Comparison of ENCODE assay signal across 13 cellular contexts in genomic region chrX:69505772-69506616, GRCh38. TPM values are rescaled to one million over a fixed set of nuclear protein-coding genes. Genes with fewer than 3 reads are reported as not detected.
DNase-seq lines count a peak whose midpoint lies in the region; ATAC-seq and TF ChIP-seq lines count a peak whose summit lies in the region.
"Had no signal": no experiment of that assay in that cellular context is flagged by ENCODE, and none has a peak within 500 bp of the region (broad histone marks: within the 10 kb centered on the region; RNA-seq: fewer than 3 reads in every experiment).

No MANE protein-coding gene starts in this region.

- H3K27ac Mint-ChIP-seq in Caco-2 (ENCODE audit: unreplicated experiment): no peak overlapping the region
- H3K27ac Mint-ChIP-seq in endothelial cell (ENCODE audit: unreplicated experiment): no peak overlapping the region
- no peak overlapping the region for H3K27ac Mint-ChIP-seq in naive thymus-derived CD8-positive, alpha-beta T cell
- H3K27ac Mint-ChIP-seq: natural killer cell treated with Interleukin-12 subunit alpha and Interleukin-12 subunit beta and Interleukin-15 and Interleukin-18, amount 100 ng/mL, for 72 hours had no signal

- CTCF ChIA-PET in Caco-2 (lab: Charles Lee): no interaction called here

- H3K36me3 Mint-ChIP-seq in Caco-2 (ENCODE audit: insufficient read depth, unreplicated experiment): no peaks in the 10 kb centered on the region
- H3K36me3 Mint-ChIP-seq in endothelial cell (ENCODE audit: low read depth, unreplicated experiment): no peaks in the 10 kb centered on the region
- no peaks in the 10 kb centered on the region for H3K36me3 Mint-ChIP-seq in naive thymus-derived CD8-positive, alpha-beta T cell
- H3K36me3 Mint-ChIP-seq: natural killer cell treated with Interleukin-12 subunit alpha and Interleukin-12 subunit beta and Interleukin-15 and Interleukin-18, amount 100 ng/mL, for 72 hours had no signal

- H3K27me3 Mint-ChIP-seq in Caco-2 (ENCODE audit: insufficient read depth, unreplicated experiment): no peaks in the 10 kb centered on the region
- peaks cover 6% of the 10 kb centered on the region for H3K27me3 Mint-ChIP-seq in endothelial cell (ENCODE audit: unreplicated experiment)
- H3K27me3 Mint-ChIP-seq in naive thymus-derived CD8-positive, alpha-beta T cell: peaks cover 4 to 33% (median 16%) of the 10 kb centered on the region in 5 donors

- POLR2A ChIA-PET in Caco-2 (lab: Charles Lee): no interaction called here
- POLR2A ChIA-PET in naive thymus-derived CD8-positive, alpha-beta T cell (lab: Charles Lee): no interaction called here

- no peaks in the 10 kb centered on the region for H3K36me3 ChIP-seq in Caco-2 (ENCODE audit: control insufficient read depth, insufficient read depth, low read length)

- H3K4me3 Mint-ChIP-seq in Caco-2 (ENCODE audit: unreplicated experiment): peak overlapping the region; percentile 61
- peak overlapping the region; percentile 87 for H3K4me3 Mint-ChIP-seq in endothelial cell (ENCODE audit: unreplicated experiment)
- peak overlapping the region in 9 of 10 donors; percentile 20 to 72 (median 60) for H3K4me3 Mint-ChIP-seq in naive thymus-derived CD8-positive, alpha-beta T cell
- H3K4me3 Mint-ChIP-seq: natural killer cell treated with Interleukin-12 subunit alpha and Interleukin-12 subunit beta and Interleukin-15 and Interleukin-18, amount 100 ng/mL, for 72 hours had no signal

- no peak overlapping the region for H3K4me3 ChIP-seq in Caco-2 (ENCODE audit: low read depth, low read length)

- no TSS peak for BruUV-seq in Caco-2 (replicated peaks; lab: Mats Ljungman, UMichigan)

- no peak for ATAC-seq in naive thymus-derived CD8-positive, alpha-beta T cell
- ATAC-seq in omental fat pad (ENCODE audit: low FRiP score) (no peak), HG03520 (IDR thresholded peaks at IDR 0.05; ENCODE audit: unreplicated experiment) (no peak)
- ATAC-seq: natural killer cell treated with Interleukin-12 subunit alpha and Interleukin-12 subunit beta and Interleukin-15 and Interleukin-18, amount 100 ng/mL, for 72 hours had no signal

- H3K9me3 Mint-ChIP-seq in Caco-2 (ENCODE audit: unreplicated experiment) (no peaks in the 10 kb centered on the region), endothelial cell (ENCODE audit: unreplicated experiment) (no peaks in the 10 kb centered on the region)
- no peaks in the 10 kb centered on the region for H3K9me3 Mint-ChIP-seq in naive thymus-derived CD8-positive, alpha-beta T cell
- H3K9me3 Mint-ChIP-seq: natural killer cell treated with Interleukin-12 subunit alpha and Interleukin-12 subunit beta and Interleukin-15 and Interleukin-18, amount 100 ng/mL, for 72 hours had no signal

- no peaks in the 10 kb centered on the region for H3K27me3 ChIP-seq in Caco-2 (replicated peaks; ENCODE audit: control insufficient read depth, insufficient read depth, low read length)

- DNase-seq in Caco-2 (no peak), NCI-H69 (lab: John Stamatoyannopoulos, UW) (peak; percentile 10), endothelial cell (ENCODE audit: low spot score) (peak; percentile 4), DMS114 treated with DMSO at 0.1 percent for 48 hours (lab: John Stamatoyannopoulos, UW; ENCODE audit: unreplicated experiment) (no peak), OCI-M1 (lab: John Stamatoyannopoulos, UW) (no peak), omental fat pad (ENCODE audit: low spot score) (no peak)
- DNase-seq in naive thymus-derived CD8-positive, alpha-beta T cell: no peak
- DNase-seq: activated effector memory CD4-positive, alpha-beta T cell treated with anti-CD3 and anti-CD28 coated beads, Interleukin-2, amount 50 U/mL, for 16 hours; DND-41; NCI-H1694; stimulated activated CD4-positive, alpha-beta T cell treated with anti-CD3 and anti-CD28 coated beads, Interleukin-1b, Interleukin-23, amount 100 ng/mL, for 48 hours had no signal

- H3K9me3 ChIP-seq in Caco-2: no peaks in the 10 kb centered on the region

- intact Hi-C loops in Caco-2 (cut with micrococcal nuclease; ENCODE audit: unreplicated experiment): no loop called here

- H3K4me1 Mint-ChIP-seq in Caco-2 (ENCODE audit: low read depth, unreplicated experiment) (no peaks in the 10 kb centered on the region), endothelial cell (ENCODE audit: unreplicated experiment) (no peaks in the 10 kb centered on the region)
- H3K4me1 Mint-ChIP-seq in naive thymus-derived CD8-positive, alpha-beta T cell: peaks cover 0 to 5% (median 2%) of the 10 kb centered on the region in 4 donors

- TF ChIP-seq CTCF in Caco-2 (IDR thresholded peaks at IDR 0.05; ENCODE audit: insufficient read depth in 1 of 2, low read depth in 1 of 2, low read length in 1 of 2, severe bottlenecking in 1 of 2, unreplicated experiment in 1 of 2) (no peak), endothelial cell (IDR thresholded peaks at IDR 0.05; ENCODE audit: unreplicated experiment) (no peak), omental fat pad (IDR thresholded peaks at IDR 0.05) (no peak)

- no peaks in the 10 kb centered on the region for H3K4me1 ChIP-seq in Caco-2

RNA-seq across cellular contexts. Expression of gene NALF2, which starts 1.9 kb away (rescaled TPM):
- total RNA-seq in Caco-2 (2022): 3.0 and 3.1 TPM in 2 replicates
- 0.74 TPM for total RNA-seq in endothelial cell (ENCODE audit: unreplicated experiment)
- not detected for total RNA-seq in naive thymus-derived CD8-positive, alpha-beta T cell
- polyA plus RNA-seq in naive thymus-derived CD8-positive, alpha-beta T cell: not detected
- under 1 TPM in 2 of 4 donors, not detected in 2; 0.09 to 0.19 TPM for total RNA-seq in omental fat pad
- total RNA-seq: natural killer cell treated with Interleukin-12 subunit alpha and Interleukin-12 subunit beta and Interleukin-15 and Interleukin-18, amount 100 ng/mL, for 72 hours had no signal

Comparison
In these comparisons a context has a peak if more than half of its experiments do, and no peak if none do; other contexts are left out.
1. DNase-seq: peak in NCI-H69 (single experiment) and endothelial cell (single experiment); none in Caco-2 (0 of 2), naive thymus-derived CD8-positive, alpha-beta T cell (0 of 10), DMS114 treated with DMSO at 0.1 percent for 48 hours (single experiment), OCI-M1 (single experiment) and omental fat pad (single experiment).
2. Peak in every context shown above with its lines, with median percentiles within 50 percentile points of each other: H3K4me3 Mint-ChIP-seq.